ENCODE assay signal across 22 cellular contexts in genomic region chr17:6514371-6514770, GRCh38.
"Had no signal": no experiment of that assay in that cellular context is flagged by ENCODE, and none has a peak within 500 bp of the region (broad histone marks: within the 10 kb centered on the region; RNA-seq: fewer than 3 reads in every experiment).

No MANE protein-coding gene starts in this region.

- H3K36me3 Mint-ChIP-seq: mesothelial cell of epicardium had no signal

- H3K27ac Mint-ChIP-seq: memory B cell, mesothelial cell of epicardium, naive B cell, nephron progenitor cell had no signal

- H3K27me3 ChIP-seq: dorsolateral prefrontal cortex, stomach had no signal

- H3K4me1 ChIP-seq: gastrocnemius medialis, heart right ventricle, lower lobe of right lung, psoas muscle had no signal

- H3K9me3 ChIP-seq: gastrocnemius medialis, heart right ventricle, lower lobe of right lung, neutrophil, psoas muscle, stomach had no signal

- H3K36me3 ChIP-seq: gastrocnemius medialis, heart right ventricle, lower lobe of right lung, neutrophil, stomach had no signal

- H3K27ac ChIP-seq: dorsolateral prefrontal cortex, gastrocnemius medialis, heart right ventricle, lower lobe of right lung, neutrophil, psoas muscle, skin epidermis, stomach had no signal

- DNase-seq: cortex of kidney; dorsolateral prefrontal cortex; effector CD8-positive, alpha-beta T cell; gastrocnemius medialis; heart right ventricle; hypothalamus; islet precursor cell; naive B cell; nephron progenitor cell; psoas muscle; retina; stimulated activated CD4-positive, alpha-beta T cell treated with anti-CD3 and anti-CD28 coated beads, Interleukin-2, amount 100 ng/mL, for 24 hours; stimulated activated CD4-positive, alpha-beta T cell treated with anti-CD3 and anti-CD28 coated beads, Interleukin-4, amount 100 ng/mL, for 4 hours; stimulated activated naive CD4-positive, alpha-beta T cell; stomach; substantia nigra; trophoblast cell had no signal

- H3K4me1 Mint-ChIP-seq: memory B cell, mesothelial cell of epicardium had no signal

- H3K4me3 ChIP-seq: dorsolateral prefrontal cortex, gastrocnemius medialis, heart right ventricle, lower lobe of right lung, psoas muscle, skin epidermis, stomach had no signal

- H3K27me3 Mint-ChIP-seq: memory B cell had no signal

- H3K9me3 Mint-ChIP-seq: memory B cell, mesothelial cell of epicardium had no signal

- H3K4me3 Mint-ChIP-seq: memory B cell, mesothelial cell of epicardium, naive B cell, nephron progenitor cell had no signal
